9 cellular contexts compared by ENCODE assay signal in genomic region chr13:73722120-73722519, GRCh38.
DNase-seq lines count a peak whose midpoint lies in the region; ATAC-seq and TF ChIP-seq lines count a peak whose summit lies in the region.
"Had no signal": no experiment of that assay in that cellular context is flagged by ENCODE, and none has a peak within 500 bp of the region (broad histone marks: within the 10 kb centered on the region; RNA-seq: fewer than 3 reads in every experiment).

No MANE protein-coding gene starts in this region.

- peak; percentile 90 to 92 for ATAC-seq in activated T-cell treated with anti-CD3 and anti-CD28 coated beads, Interleukin-2, amount 50 U/mL, for 72 hours (replicated peaks in 1 of 2)
- no peak for ATAC-seq in HG03460 (IDR thresholded peaks at IDR 0.05; ENCODE audit: unreplicated experiment)

- DNase-seq in activated T-cell treated with anti-CD3 and anti-CD28 coated beads, Interleukin-2, amount 50 U/mL, for 72 hours: peak; percentile 14 to 31
- no peak for DNase-seq in activated T-cell treated with anti-CD3 and anti-CD28 coated beads, Interleukin-2, amount 50 U/mL, for 1 hour
- DNase-seq in H7: peak; percentile 16
- DNase-seq in M059J (ENCODE audit: low read depth): peak; percentile 81
- peak; percentile 72 for DNase-seq in epithelial cell of proximal tubule (ENCODE audit: low read depth)
- no peak for DNase-seq in type B pancreatic cell (ENCODE audit: extremely low spot score, unreplicated experiment)
- no peak for DNase-seq in SIG-M5 (lab: John Stamatoyannopoulos, UW)

- H3K27me3 ChIP-seq in H7 (ENCODE audit: control insufficient read depth, insufficient read depth, low read length): no peaks in the 10 kb centered on the region

- H3K27me3 Mint-ChIP-seq in activated T-cell treated with anti-CD3 and anti-CD28 coated beads, Interleukin-2, amount 50 U/mL, for 72 hours (ENCODE audit: low read depth): no peaks in the 10 kb centered on the region
- H3K27me3 Mint-ChIP-seq in type B pancreatic cell: no peaks in the 10 kb centered on the region
- H3K27me3 Mint-ChIP-seq: stimulated activated naive CD8-positive, alpha-beta T cell treated with anti-CD3 and anti-CD28 coated beads, Interleukin-15, Interleukin-2, amounts not matched to agents 100 ng/mL and 50 ng/mL, for 24 hours had no signal

- H3K4me3 ChIP-seq in H7 (ENCODE audit: insufficient read depth, low read depth, low read length): no peak overlapping the region
- H3K4me3 ChIP-seq in epithelial cell of proximal tubule (ENCODE audit: low read depth, low read length): no peak overlapping the region

- H3K9me3 Mint-ChIP-seq in activated T-cell treated with anti-CD3 and anti-CD28 coated beads, Interleukin-2, amount 50 U/mL, for 72 hours: no peaks in the 10 kb centered on the region
- peaks cover 9% of the 10 kb centered on the region for H3K9me3 Mint-ChIP-seq in type B pancreatic cell
- H3K9me3 Mint-ChIP-seq: stimulated activated naive CD8-positive, alpha-beta T cell treated with anti-CD3 and anti-CD28 coated beads, Interleukin-15, Interleukin-2, amounts not matched to agents 100 ng/mL and 50 ng/mL, for 24 hours had no signal

- H3K27ac Mint-ChIP-seq in activated T-cell treated with anti-CD3 and anti-CD28 coated beads, Interleukin-2, amount 50 U/mL, for 72 hours: no peak overlapping the region
- H3K27ac Mint-ChIP-seq in type B pancreatic cell: peak overlapping the region; percentile 69
- H3K27ac Mint-ChIP-seq: stimulated activated naive CD8-positive, alpha-beta T cell treated with anti-CD3 and anti-CD28 coated beads, Interleukin-15, Interleukin-2, amounts not matched to agents 100 ng/mL and 50 ng/mL, for 24 hours had no signal

- H3K4me1 Mint-ChIP-seq in activated T-cell treated with anti-CD3 and anti-CD28 coated beads, Interleukin-2, amount 50 U/mL, for 72 hours (ENCODE audit: low read depth): peaks cover 30% of the 10 kb centered on the region
- H3K4me1 Mint-ChIP-seq in type B pancreatic cell (ENCODE audit: unreplicated experiment): peaks cover 10% of the 10 kb centered on the region

- TF ChIP-seq CTCF in epithelial cell of proximal tubule (conservative IDR thresholded peaks at IDR 0.05; ENCODE audit: low read depth, low read length) (peak; percentile 57), type B pancreatic cell (conservative IDR thresholded peaks at IDR 0.05) (peak; percentile 41)

- no peaks in the 10 kb centered on the region for H3K36me3 Mint-ChIP-seq in activated T-cell treated with anti-CD3 and anti-CD28 coated beads, Interleukin-2, amount 50 U/mL, for 72 hours (ENCODE audit: insufficient read depth in 2 of 2)
- peaks cover 6% of the 10 kb centered on the region for H3K36me3 Mint-ChIP-seq in type B pancreatic cell

- H3K4me3 Mint-ChIP-seq in activated T-cell treated with anti-CD3 and anti-CD28 coated beads, Interleukin-2, amount 50 U/mL, for 72 hours: no peak overlapping the region
- H3K4me3 Mint-ChIP-seq in type B pancreatic cell: peak overlapping the region; percentile 11
- H3K4me3 Mint-ChIP-seq: stimulated activated naive CD8-positive, alpha-beta T cell treated with anti-CD3 and anti-CD28 coated beads, Interleukin-15, Interleukin-2, amounts not matched to agents 100 ng/mL and 50 ng/mL, for 24 hours had no signal

- no peaks in the 10 kb centered on the region for H3K36me3 ChIP-seq in H7 (replicated peaks; ENCODE audit: control insufficient read depth, insufficient read depth, low read length)

Comparison
In these comparisons a context has a peak if more than half of its experiments do, and no peak if none do; other contexts are left out.
1. DNase-seq: peak in activated T-cell treated with anti-CD3 and anti-CD28 coated beads, Interleukin-2, amount 50 U/mL, for 72 hours (2 of 2), H7 (single experiment), M059J (single experiment) and epithelial cell of proximal tubule (single experiment); none in activated T-cell treated with anti-CD3 and anti-CD28 coated beads, Interleukin-2, amount 50 U/mL, for 1 hour (single experiment), type B pancreatic cell (single experiment) and SIG-M5 (single experiment).